Comparison of ENCODE assay signal across 29 cellular contexts in genomic region chr21:34700605-34701004, GRCh38. TPM values are rescaled to one million over a fixed set of nuclear protein-coding genes. Genes with fewer than 3 reads are reported as not detected.
"Had no signal": no experiment of that assay in that cellular context is flagged by ENCODE, and none has a peak within 500 bp of the region (broad histone marks: within the 10 kb centered on the region; RNA-seq: fewer than 3 reads in every experiment).

No MANE protein-coding gene starts in this region.

- H3K4me1 ChIP-seq: ascending aorta, body of pancreas had no signal

- DNase-seq: activated B cell treated with CpG ODN at 0.5 μM for 24 hours; activated CD4-positive, alpha-beta T cell treated with anti-CD3 and anti-CD28 coated beads for 1 hour; activated CD4-positive, alpha-beta T cell treated with anti-CD3 and anti-CD28 coated beads, Interleukin-2, amount 10 ng/mL, durations not matched to agents 24 days and 14 days; activated CD4-positive, alpha-beta T cell treated with anti-CD3 and anti-CD28 coated beads, Interleukin-2, amount 50 U/mL, for 48 hours; activated CD8-positive, alpha-beta memory T cell treated with anti-CD3 and anti-CD28 coated beads, Interleukin-2, amount 10 ng/mL, durations not matched to agents 7 days and 5 days; activated effector memory CD4-positive, alpha-beta T cell treated with Interleukin-2 at 50 U/mL for 16 hours; activated naive CD4-positive, alpha-beta T cell; activated T-cell treated with anti-CD3 and anti-CD28 coated beads, Interleukin-2, amount 50 U/mL, for 24 hours; amniotic stem cell; body of pancreas; Kasumi-1; KBM-7; NCI-H1092 treated with DMSO at 0.1 percent for 48 hours; NCI-H1417 treated with DMSO at 0.1 percent for 48 hours; NCI-H1694; NCI-H2029; NCI-H2107; NCI-H2171 treated with DMSO at 0.1 percent for 48 hours; NCI-H510A treated with DMSO at 0.1 percent for 48 hours; SIG-M5; T-cell; T-helper 2 cell; T1000 had no signal

- H3K27me3 ChIP-seq: ascending aorta, body of pancreas, cardiac muscle cell had no signal

- FAIRE-seq: TTC549 had no signal

- H3K9me3 ChIP-seq: ascending aorta, body of pancreas had no signal

- H3K4me3 ChIP-seq: ascending aorta, body of pancreas, cardiac muscle cell had no signal

- H3K27ac ChIP-seq: ascending aorta, body of pancreas, cardiac muscle cell had no signal

- H3K36me3 ChIP-seq: ascending aorta, cardiac muscle cell had no signal

- ATAC-seq: activated CD8-positive, alpha-beta memory T cell treated with anti-CD3 and anti-CD28 coated beads, Interleukin-2, amount 10 ng/mL, durations not matched to agents 7 days and 5 days; body of pancreas; T-cell had no signal

RNA-seq across cellular contexts. Expression of gene CLIC6, which starts 31.8 kb away (rescaled TPM):
- total RNA-seq: activated B cell treated with CpG ODN at 0.5 μM for 24 hours; activated CD4-positive, alpha-beta T cell treated with anti-CD3 and anti-CD28 coated beads, Interleukin-2, amount 10 ng/mL, durations not matched to agents 24 days and 14 days; activated T-helper 1 cell treated with anti-CD3 and anti-CD28 coated beads, Interleukin-12 subunit alpha, Interleukin-12 subunit beta, Interleukin-2, Interleukin-4 antibody, amounts not matched to agents 30 ng/mL and 10 ng/mL and 1 ng/mL, durations not matched to agents 14 hours and 24 hours and 36 hours; cardiac muscle cell; OCI-LY7; RPMI7951 had no signal
- polyA plus RNA-seq: cardiac muscle cell had no signal
